ENCODE assay signal across 17 cellular contexts in the genomic region with DNA sequence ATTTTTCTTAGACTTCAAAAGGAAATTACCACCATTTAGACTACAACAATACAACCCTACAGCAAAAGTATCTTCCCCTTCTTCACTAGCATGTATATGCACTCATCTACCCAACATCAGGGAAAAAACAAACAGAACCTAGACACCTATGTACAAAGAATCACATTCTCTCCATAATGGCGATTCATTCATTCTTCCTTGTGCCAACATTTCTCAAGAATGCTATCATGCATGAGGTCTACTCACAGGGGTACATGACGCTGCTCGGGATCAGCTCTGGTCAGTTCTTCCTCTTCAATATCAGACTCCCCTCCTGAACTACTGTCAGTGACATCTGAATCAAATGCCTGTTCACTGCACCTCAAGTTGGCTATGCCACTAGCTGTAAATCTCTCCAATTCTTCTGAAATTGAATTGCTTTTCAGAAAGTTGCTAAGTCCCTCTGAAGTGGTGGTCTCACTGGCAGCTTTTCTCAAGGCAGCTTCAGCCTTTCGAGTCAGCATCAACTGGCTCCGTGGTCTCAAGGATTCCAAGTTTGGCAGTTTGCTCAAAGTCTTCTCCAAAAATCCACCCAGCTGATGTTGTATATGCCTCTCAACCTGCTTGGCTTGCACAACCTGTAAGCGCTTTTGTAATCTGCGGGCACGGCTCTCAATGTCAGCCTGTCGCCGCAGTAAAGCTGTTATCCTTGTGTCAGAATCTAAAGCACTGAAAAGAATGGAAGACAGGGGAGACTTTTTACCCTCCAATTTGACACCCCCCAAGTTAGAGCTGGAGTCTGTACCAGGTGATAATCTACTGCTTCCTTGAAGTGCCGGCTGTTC. TPM values are rescaled to one million over a fixed set of nuclear protein-coding genes. Genes with fewer than 3 reads are reported as not detected.
DNase-seq lines count a peak whose midpoint lies in the region; ATAC-seq and TF ChIP-seq lines count a peak whose summit lies in the region.
"Had no signal": no experiment of that assay in that cellular context is flagged by ENCODE, and none has a peak within 500 bp of the region (broad histone marks: within the 10 kb centered on the region; RNA-seq: fewer than 3 reads in every experiment).

No MANE protein-coding gene starts in this region.

- intact Hi-C loops in left lung (cut with DNase I), result no loop called here

- no peaks in the 10 kb centered on the region for H3K27me3 Mint-ChIP-seq in stimulated activated naive CD8-positive, alpha-beta T cell treated with anti-CD3 and anti-CD28 coated beads, Interleukin-15, Interleukin-2, amounts not matched to agents 100 ng/mL and 50 ng/mL, for 24 hours
- H3K27me3 Mint-ChIP-seq in stimulated activated naive CD8-positive, alpha-beta T cell treated with anti-CD3 and anti-CD28 coated beads, Interleukin-15, amount 100 ng/mL, for 72 hours, result no peaks in the 10 kb centered on the region
- H3K27me3 Mint-ChIP-seq in WTC11 (ENCODE audit: low read depth), result no peaks in the 10 kb centered on the region; the same call in 1 of the 2 replicates

- ATAC-seq in stimulated activated naive CD8-positive, alpha-beta T cell treated with anti-CD3 and anti-CD28 coated beads, Interleukin-15, amount 100 ng/mL, for 72 hours, result no peak
- ATAC-seq in WTC11, result no peak
- ATAC-seq in left lung, result peak; percentile 54
- no peak for ATAC-seq in HG02588 (IDR thresholded peaks at IDR 0.05; ENCODE audit: unreplicated experiment)
- ATAC-seq in HG02885 (IDR thresholded peaks at IDR 0.05; ENCODE audit: poor library complexity, unreplicated experiment), result no peak

- H3K9me3 ChIP-seq in left lung, result no peaks in the 10 kb centered on the region
- H3K9me3 ChIP-seq: BE2C, heart right ventricle, SJCRH30 had no signal

- CTCF ChIA-PET in WTC11 (lab: Charles Lee), result interaction anchor here (2.7 kb wide), 1 partner anchor 22 kb away, joined by 10 read pairs; a partner anchor contains a TSS

- peaks cover 89% of the 10 kb centered on the region for H3K4me1 Mint-ChIP-seq in stimulated activated naive CD8-positive, alpha-beta T cell treated with anti-CD3 and anti-CD28 coated beads, Interleukin-15, Interleukin-2, amounts not matched to agents 100 ng/mL and 50 ng/mL, for 24 hours (ENCODE audit: low read depth)
- peaks cover 85% of the 10 kb centered on the region for H3K4me1 Mint-ChIP-seq in stimulated activated naive CD8-positive, alpha-beta T cell treated with anti-CD3 and anti-CD28 coated beads, Interleukin-15, amount 100 ng/mL, for 72 hours
- peaks cover 51% of the 10 kb centered on the region for H3K4me1 Mint-ChIP-seq in WTC11

- no peaks in the 10 kb centered on the region for H3K9me3 Mint-ChIP-seq in stimulated activated naive CD8-positive, alpha-beta T cell treated with anti-CD3 and anti-CD28 coated beads, Interleukin-15, Interleukin-2, amounts not matched to agents 100 ng/mL and 50 ng/mL, for 24 hours
- H3K9me3 Mint-ChIP-seq in stimulated activated naive CD8-positive, alpha-beta T cell treated with anti-CD3 and anti-CD28 coated beads, Interleukin-15, amount 100 ng/mL, for 72 hours, result no peaks in the 10 kb centered on the region
- no peaks in the 10 kb centered on the region for H3K9me3 Mint-ChIP-seq in WTC11
- H3K9me3 Mint-ChIP-seq: activated naive CD4-positive, alpha-beta T cell treated with anti-CD3 and anti-CD28 coated beads for 36 hours had no signal

- H3K4me3 Mint-ChIP-seq in stimulated activated naive CD8-positive, alpha-beta T cell treated with anti-CD3 and anti-CD28 coated beads, Interleukin-15, Interleukin-2, amounts not matched to agents 100 ng/mL and 50 ng/mL, for 24 hours, result no peak overlapping the region
- no peak overlapping the region for H3K4me3 Mint-ChIP-seq in stimulated activated naive CD8-positive, alpha-beta T cell treated with anti-CD3 and anti-CD28 coated beads, Interleukin-15, amount 100 ng/mL, for 72 hours
- no peak overlapping the region for H3K4me3 Mint-ChIP-seq in WTC11
- H3K4me3 Mint-ChIP-seq: activated naive CD4-positive, alpha-beta T cell treated with anti-CD3 and anti-CD28 coated beads for 36 hours had no signal

- H3K27me3 ChIP-seq in left lung, result no peaks in the 10 kb centered on the region
- H3K27me3 ChIP-seq: BE2C, heart right ventricle, SJCRH30 had no signal

- DNase-seq in stimulated activated naive CD8-positive, alpha-beta T cell treated with anti-CD3 and anti-CD28 coated beads, Interleukin-15, amount 100 ng/mL, for 72 hours, result no peak
- DNase-seq in WTC11 (ENCODE audit: low spot score) (no peak), left lung (peak in 1 of 2 donors; percentile 42), GM19240 (ENCODE audit: insufficient read length, low spot score) (no peak)
- DNase-seq: activated naive CD4-positive, alpha-beta T cell treated with anti-CD3 and anti-CD28 coated beads for 36 hours; BE2C; DMS79; heart right ventricle; kidney; NCI-H1694 treated with DMSO at 0.1 percent for 48 hours; NCI-H446; SJCRH30; stimulated activated CD4-positive, alpha-beta T cell treated with anti-CD3 and anti-CD28 coated beads, Interleukin-12 subunit alpha, Interleukin-12 subunit beta, amount 100 ng/mL, for 4 hours had no signal

- no peak for TF ChIP-seq CTCF in WTC11 (IDR thresholded peaks at IDR 0.05)
- TF ChIP-seq CTCF in left lung (IDR thresholded peaks at IDR 0.05), result no peak

- no peak overlapping the region for H3K27ac ChIP-seq in left lung
- H3K27ac ChIP-seq: parathyroid adenoma, SJCRH30 had no signal

- peaks cover 61% of the 10 kb centered on the region for H3K36me3 Mint-ChIP-seq in stimulated activated naive CD8-positive, alpha-beta T cell treated with anti-CD3 and anti-CD28 coated beads, Interleukin-15, Interleukin-2, amounts not matched to agents 100 ng/mL and 50 ng/mL, for 24 hours (ENCODE audit: low read depth)
- H3K36me3 Mint-ChIP-seq in WTC11, result peaks cover 30% of the 10 kb centered on the region

- H3K27ac Mint-ChIP-seq in stimulated activated naive CD8-positive, alpha-beta T cell treated with anti-CD3 and anti-CD28 coated beads, Interleukin-15, Interleukin-2, amounts not matched to agents 100 ng/mL and 50 ng/mL, for 24 hours, result peak overlapping the region; percentile 7
- H3K27ac Mint-ChIP-seq in stimulated activated naive CD8-positive, alpha-beta T cell treated with anti-CD3 and anti-CD28 coated beads, Interleukin-15, amount 100 ng/mL, for 72 hours, result no peak overlapping the region
- H3K27ac Mint-ChIP-seq in WTC11, result peak overlapping the region; percentile 35; the same call in 1 of the 2 replicates
- H3K27ac Mint-ChIP-seq: activated naive CD4-positive, alpha-beta T cell treated with anti-CD3 and anti-CD28 coated beads for 36 hours had no signal

- H3K36me3 ChIP-seq in left lung, result peaks cover 0 to 32% of the 10 kb centered on the region in 2 donors

- POLR2A ChIA-PET in WTC11 (lab: Charles Lee), result interaction anchor here (0.6 to 1.3 kb wide), 3 partner anchors 10 to 82 kb away, joined by 3 to 7 read pairs (median 5); no protein-coding TSS in a partner anchor

- H3K4me1 ChIP-seq in left lung, result peaks cover 29 to 79% of the 10 kb centered on the region in 2 donors
- H3K4me1 ChIP-seq: BE2C, SJCRH30 had no signal

- no peak overlapping the region for H3K4me3 ChIP-seq in left lung
- H3K4me3 ChIP-seq: heart right ventricle, SJCRH30 had no signal

TF ChIP-seq in WTC11, 78 proteins besides CTCF, POLR2A, EP300 and RAD21:
- TF ChIP-seq SP1 (CRISPR knock-in tag; conservative IDR thresholded peaks at IDR 0.05), result no peak
- TF ChIP-seq TEAD1 (CRISPR knock-in tag; IDR thresholded peaks at IDR 0.05), result no peak
- TF ChIP-seq HMGA2 (CRISPR knock-in tag; IDR thresholded peaks at IDR 0.05), result no peak

RNA-seq across cellular contexts. Expression of a gene that starts 22.4 kb away (rescaled TPM):
- total RNA-seq in WTC11 (2021), result 66.4 to 72.7 TPM (median 68.5 TPM) in 3 replicates
- total RNA-seq in left lung, result 10 to 100 TPM; 65.9 to 67.8 TPM

Comparison
In these comparisons a context has a peak if more than half of its experiments do, and no peak if none do; other contexts are left out.
1. H3K27ac Mint-ChIP-seq: peak in stimulated activated naive CD8-positive, alpha-beta T cell treated with anti-CD3 and anti-CD28 coated beads, Interleukin-15, Interleukin-2, amounts not matched to agents 100 ng/mL and 50 ng/mL, for 24 hours (single experiment) and WTC11 (single experiment); none in stimulated activated naive CD8-positive, alpha-beta T cell treated with anti-CD3 and anti-CD28 coated beads, Interleukin-15, amount 100 ng/mL, for 72 hours (0 of 2).